14 cellular contexts compared by ENCODE assay signal in the genomic region with DNA sequence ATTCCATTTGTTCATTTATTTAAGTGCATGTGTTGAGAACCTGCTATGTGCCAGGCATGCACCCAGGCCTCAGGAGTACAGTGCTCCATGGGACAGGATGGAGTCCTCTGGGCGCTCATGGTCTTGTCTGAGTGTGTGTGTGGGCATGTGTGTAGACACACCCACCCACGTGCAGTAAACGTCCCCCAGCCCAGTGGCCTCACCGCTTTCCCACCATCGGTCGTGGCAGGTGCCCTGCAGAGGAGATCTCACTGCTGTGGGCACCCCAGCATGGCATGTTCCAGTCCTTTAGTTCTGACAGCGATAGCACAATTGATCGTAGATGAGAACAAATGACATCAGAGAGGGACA.
DNase-seq lines count a peak whose midpoint lies in the region; ATAC-seq and TF ChIP-seq lines count a peak whose summit lies in the region.
"Had no signal": no experiment of that assay in that cellular context is flagged by ENCODE, and none has a peak within 500 bp of the region (broad histone marks: within the 10 kb centered on the region; RNA-seq: fewer than 3 reads in every experiment).

No MANE protein-coding gene starts in this region.

- H3K27me3 ChIP-seq in HCT116 (ENCODE audit: insufficient read depth, low read length) (no peaks in the 10 kb centered on the region), esophagus squamous epithelium (no peaks in the 10 kb centered on the region)
- H3K27me3 ChIP-seq: pancreas had no signal

- no peaks in the 10 kb centered on the region for H4K20me1 ChIP-seq in HCT116 (ENCODE audit: insufficient read depth)

- H3K9me2 ChIP-seq in HCT116 (ENCODE audit: insufficient read depth): no peaks in the 10 kb centered on the region

- TF ChIP-seq RAD21 in HCT116 (IDR thresholded peaks at IDR 0.05; ENCODE audit: low read depth): no peak

- H3K4me1 ChIP-seq in HCT116 (ENCODE audit: control insufficient read depth in 1 of 2, insufficient read depth in 2 of 2, low read length in 2 of 2) (no peaks in the 10 kb centered on the region), esophagus squamous epithelium (peaks cover 0 to 17% (median 0%) of the 10 kb centered on the region in 3 donors)
- H3K4me1 ChIP-seq: HAP-1, pancreas had no signal

- TF ChIP-seq CTCF in HCT116 (IDR thresholded peaks at IDR 0.05 in 2 of 3, conservative IDR thresholded peaks at IDR 0.05 in 1 of 3; ENCODE audit: borderline replicate concordance in 1 of 3, insufficient read depth in 1 of 3, low read depth in 2 of 3, low read length in 2 of 3): no peak
- no peak for TF ChIP-seq CTCF in esophagus squamous epithelium (IDR thresholded peaks at IDR 0.05)

- POLR2A ChIA-PET in HCT116 (lab: Charles Lee): no interaction called here

- no peak overlapping the region for H3K4me3 ChIP-seq in HCT116 (replicated peaks in 1 of 2; ENCODE audit: low read depth in 1 of 2, low read length in 2 of 2)
- H3K4me3 ChIP-seq in esophagus squamous epithelium: no peak overlapping the region
- H3K4me3 ChIP-seq: HAP-1, pancreas, PC-9, smooth muscle cell had no signal

- no peak overlapping the region for H2AFZ ChIP-seq in HCT116 (ENCODE audit: low read depth, low read length, poor library complexity, severe bottlenecking)
- H2AFZ ChIP-seq: PC-9 had no signal

- H3K27ac ChIP-seq in HCT116 (ENCODE audit: low read depth, low read length) (no peak overlapping the region), esophagus squamous epithelium (no peak overlapping the region)
- H3K27ac ChIP-seq: pancreas, PC-9 had no signal

- no peak overlapping the region for H3K4me3 Mint-ChIP-seq in activated T-helper 1 cell treated with anti-CD3 and anti-CD28 coated beads, Interleukin-12 subunit alpha, Interleukin-12 subunit beta, Interleukin-2, Interleukin-4 antibody, amounts not matched to agents 30 ng/mL and 10 ng/mL and 1 ng/mL, durations not matched to agents 14 hours and 24 hours and 36 hours
- H3K4me3 Mint-ChIP-seq in natural killer cell treated with Interleukin-12 subunit alpha and Interleukin-12 subunit beta and Interleukin-15 and Interleukin-18, amount 100 ng/mL, for 72 hours: no peak overlapping the region
- H3K4me3 Mint-ChIP-seq: brain, natural killer cell, type B pancreatic cell had no signal

- BruUV-seq in HCT116 (replicated peaks; lab: Mats Ljungman, UMichigan): no TSS peak

- peaks cover 35% of the 10 kb centered on the region for H3K4me1 Mint-ChIP-seq in activated T-helper 1 cell treated with anti-CD3 and anti-CD28 coated beads, Interleukin-12 subunit alpha, Interleukin-12 subunit beta, Interleukin-2, Interleukin-4 antibody, amounts not matched to agents 30 ng/mL and 10 ng/mL and 1 ng/mL, durations not matched to agents 14 hours and 24 hours and 36 hours (ENCODE audit: low read depth)
- H3K4me1 Mint-ChIP-seq in natural killer cell treated with Interleukin-12 subunit alpha and Interleukin-12 subunit beta and Interleukin-15 and Interleukin-18, amount 100 ng/mL, for 72 hours (ENCODE audit: low read depth in 2 of 2): peaks cover 11 to 19% of the 10 kb centered on the region in 2 donors

- no peaks in the 10 kb centered on the region for H3K9me3 ChIP-seq in HCT116 (ENCODE audit: control insufficient read depth in 1 of 2, insufficient read depth in 1 of 2, low read depth in 1 of 2, low read length in 2 of 2)
- H3K9me3 ChIP-seq in esophagus squamous epithelium: no peaks in the 10 kb centered on the region
- H3K9me3 ChIP-seq: HAP-1, pancreas had no signal

- intact Hi-C loops in HCT116 (cut with micrococcal nuclease): loop anchor here (1.0 kb wide), 1 partner anchor 109 kb away; no protein-coding TSS in a partner anchor
- intact Hi-C loops in activated T-helper 1 cell treated with anti-CD3 and anti-CD28 coated beads, Interleukin-12 subunit alpha, Interleukin-12 subunit beta, Interleukin-2, Interleukin-4 antibody, amounts not matched to agents 30 ng/mL and 10 ng/mL and 1 ng/mL, durations not matched to agents 14 hours and 24 hours and 36 hours (cut with micrococcal nuclease): loop anchor here (1.0 kb wide), 8 partner anchors 17 to 274 kb away; no protein-coding TSS in a partner anchor
- intact Hi-C loops in esophagus squamous epithelium (cut with DNase I): loop anchor here (10.0 kb wide), 1 partner anchor 123 kb away; no protein-coding TSS in a partner anchor

- 68 to 78% methylated on average over 5 to 8 of the region's 8 CpGs for WGBS in esophagus squamous epithelium, 2 donors

- RAD21 ChIA-PET in HCT116 (lab: Charles Lee; ENCODE audit: low non-redundant PET in 1 of 2, low total read pairs in 2 of 2, uncharacterized antibody in 2 of 2, unreplicated experiment in 2 of 2): interaction anchor here (1.0 to 1.1 kb wide), 2 partner anchors 108 to 109 kb away, joined by 3 to 6 read pairs; no protein-coding TSS in a partner anchor

- no peak for TF ChIP-seq POLR2A in HCT116 (IDR thresholded peaks at IDR 0.05; ENCODE audit: borderline replicate concordance, extremely low read depth, insufficient read depth, insufficient read length)
- TF ChIP-seq POLR2A in esophagus squamous epithelium (IDR thresholded peaks at IDR 0.05): no peak

- peaks cover 9 to 12% of the 10 kb centered on the region in 2 donors for H3K36me3 Mint-ChIP-seq in activated naive CD4-positive, alpha-beta T cell treated with anti-CD3 and anti-CD28 coated beads, Interleukin-2, amount 50 U/mL, for 72 hours
- peaks cover 36% of the 10 kb centered on the region for H3K36me3 Mint-ChIP-seq in activated T-helper 1 cell treated with anti-CD3 and anti-CD28 coated beads, Interleukin-12 subunit alpha, Interleukin-12 subunit beta, Interleukin-2, Interleukin-4 antibody, amounts not matched to agents 30 ng/mL and 10 ng/mL and 1 ng/mL, durations not matched to agents 14 hours and 24 hours and 36 hours (ENCODE audit: low read depth)
- peaks cover 6% of the 10 kb centered on the region for H3K36me3 Mint-ChIP-seq in natural killer cell treated with Interleukin-12 subunit alpha and Interleukin-12 subunit beta and Interleukin-15 and Interleukin-18, amount 100 ng/mL, for 72 hours
- H3K36me3 Mint-ChIP-seq: natural killer cell had no signal

- H3K79me2 ChIP-seq in HCT116 (ENCODE audit: insufficient read depth, low read length): no peaks in the 10 kb centered on the region

- H3K36me3 ChIP-seq in HCT116 (ENCODE audit: control insufficient read depth in 1 of 2, insufficient read depth in 2 of 2, low read length in 2 of 2): peaks cover 19 to 35% of the 10 kb centered on the region in 2 experiments
- peaks cover 0 to 89% (median 31%) of the 10 kb centered on the region in 3 donors for H3K36me3 ChIP-seq in esophagus squamous epithelium

- no peak overlapping the region for H3K9ac ChIP-seq in HCT116 (ENCODE audit: low read length)

- no peaks in the 10 kb centered on the region for H3K27me3 Mint-ChIP-seq in activated T-helper 1 cell treated with anti-CD3 and anti-CD28 coated beads, Interleukin-12 subunit alpha, Interleukin-12 subunit beta, Interleukin-2, Interleukin-4 antibody, amounts not matched to agents 30 ng/mL and 10 ng/mL and 1 ng/mL, durations not matched to agents 14 hours and 24 hours and 36 hours (ENCODE audit: insufficient read depth)
- no peaks in the 10 kb centered on the region for H3K27me3 Mint-ChIP-seq in natural killer cell treated with Interleukin-12 subunit alpha and Interleukin-12 subunit beta and Interleukin-15 and Interleukin-18, amount 100 ng/mL, for 72 hours
- H3K27me3 Mint-ChIP-seq: brain, type B pancreatic cell had no signal

- H3K4me2 ChIP-seq in HCT116 (ENCODE audit: low read length): no peak overlapping the region
- H3K4me2 ChIP-seq: PC-9, smooth muscle cell had no signal

- no peaks in the 10 kb centered on the region for H3K9me3 Mint-ChIP-seq in activated naive CD4-positive, alpha-beta T cell treated with anti-CD3 and anti-CD28 coated beads, Interleukin-2, amount 50 U/mL, for 72 hours
- H3K9me3 Mint-ChIP-seq in activated T-helper 1 cell treated with anti-CD3 and anti-CD28 coated beads, Interleukin-12 subunit alpha, Interleukin-12 subunit beta, Interleukin-2, Interleukin-4 antibody, amounts not matched to agents 30 ng/mL and 10 ng/mL and 1 ng/mL, durations not matched to agents 14 hours and 24 hours and 36 hours: no peaks in the 10 kb centered on the region
- no peaks in the 10 kb centered on the region for H3K9me3 Mint-ChIP-seq in natural killer cell treated with Interleukin-12 subunit alpha and Interleukin-12 subunit beta and Interleukin-15 and Interleukin-18, amount 100 ng/mL, for 72 hours
- H3K9me3 Mint-ChIP-seq: brain, natural killer cell, type B pancreatic cell had no signal

- peak; percentile 16 to 29 for ATAC-seq in activated naive CD4-positive, alpha-beta T cell treated with anti-CD3 and anti-CD28 coated beads, Interleukin-2, amount 50 U/mL, for 72 hours
- ATAC-seq in HCT116 (peak; percentile 37), GM21526 (IDR thresholded peaks at IDR 0.05; ENCODE audit: low FRiP score, unreplicated experiment) (no peak)
- ATAC-seq in natural killer cell treated with Interleukin-12 subunit alpha and Interleukin-12 subunit beta and Interleukin-15 and Interleukin-18, amount 100 ng/mL, for 72 hours: peak in 1 of 2 donors; percentile 55

- H3K27ac Mint-ChIP-seq in activated naive CD4-positive, alpha-beta T cell treated with anti-CD3 and anti-CD28 coated beads, Interleukin-2, amount 50 U/mL, for 72 hours: peak overlapping the region; percentile 88 to 90
- H3K27ac Mint-ChIP-seq in activated T-helper 1 cell treated with anti-CD3 and anti-CD28 coated beads, Interleukin-12 subunit alpha, Interleukin-12 subunit beta, Interleukin-2, Interleukin-4 antibody, amounts not matched to agents 30 ng/mL and 10 ng/mL and 1 ng/mL, durations not matched to agents 14 hours and 24 hours and 36 hours: peak overlapping the region; percentile 86
- peak overlapping the region; percentile 80 to 84 for H3K27ac Mint-ChIP-seq in natural killer cell treated with Interleukin-12 subunit alpha and Interleukin-12 subunit beta and Interleukin-15 and Interleukin-18, amount 100 ng/mL, for 72 hours
- H3K27ac Mint-ChIP-seq: type B pancreatic cell had no signal

- CTCF ChIA-PET in HCT116 (lab: Charles Lee): interaction anchor here (0.8 to 3.3 kb wide), 7 partner anchors 8 to 721 kb away, joined by 3 to 27 read pairs (median 4); no protein-coding TSS in a partner anchor

- no peak for DNase-seq in activated naive CD4-positive, alpha-beta T cell treated with anti-CD3 and anti-CD28 coated beads, Interleukin-2, amount 50 U/mL, for 72 hours (ENCODE audit: low spot score in 2 of 2)
- DNase-seq in activated naive CD4-positive, alpha-beta T cell (lab: John Stamatoyannopoulos, UW): no peak
- no peak for DNase-seq in HCT116 (ENCODE audit: low read depth, low spot score)
- no peak for DNase-seq in activated T-helper 1 cell treated with anti-CD3 and anti-CD28 coated beads, Interleukin-12 subunit alpha, Interleukin-12 subunit beta, Interleukin-2, Interleukin-4 antibody, amounts not matched to agents 30 ng/mL and 10 ng/mL and 1 ng/mL, durations not matched to agents 14 hours and 24 hours and 36 hours (ENCODE audit: low spot score)
- no peak for DNase-seq in natural killer cell treated with Interleukin-12 subunit alpha and Interleukin-12 subunit beta and Interleukin-15 and Interleukin-18, amount 100 ng/mL, for 72 hours (ENCODE audit: low spot score)
- no peak for DNase-seq in esophagus squamous epithelium (lab: John Stamatoyannopoulos, UW)

TF ChIP-seq in HCT116, 20 proteins besides CTCF, POLR2A, EP300 and RAD21 (continues in another document):
- no peak for TF ChIP-seq TCF7L2 (IDR thresholded peaks at IDR 0.05; ENCODE audit: borderline replicate concordance, extremely low read depth, insufficient read depth, insufficient read length)
